Comparison of ENCODE assay signal across 8 cellular contexts in the genomic region with DNA sequence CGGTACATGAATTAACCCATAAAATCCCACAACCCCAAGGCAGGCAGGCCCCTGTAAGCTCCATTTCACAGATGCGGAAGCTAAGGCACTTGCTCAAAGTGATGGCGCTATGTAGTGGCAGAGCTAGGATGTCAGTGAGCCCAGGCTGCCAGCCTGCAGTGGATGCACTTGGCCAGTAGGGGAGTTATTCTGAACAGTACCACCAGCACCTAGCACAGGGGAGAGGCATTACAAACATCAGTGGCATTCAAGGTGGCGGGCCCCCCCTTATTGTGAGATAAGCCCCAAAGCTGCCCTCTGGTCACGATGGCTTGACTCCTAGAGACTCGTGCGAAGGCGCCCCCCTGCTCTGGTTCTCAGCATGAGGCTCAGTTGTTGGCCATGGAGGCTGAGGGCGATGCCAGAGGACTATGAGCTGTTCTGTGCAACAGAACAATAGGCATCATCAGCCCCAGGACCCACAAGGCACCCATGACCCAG. TPM values are rescaled to one million over a fixed set of nuclear protein-coding genes. Genes with fewer than 3 reads are reported as not detected.
DNase-seq lines count a peak whose midpoint lies in the region; ATAC-seq and TF ChIP-seq lines count a peak whose summit lies in the region.

No MANE protein-coding gene starts in this region.

- no peaks in the 10 kb centered on the region for H3K27me3 Mint-ChIP-seq in activated naive CD8-positive, alpha-beta T cell treated with anti-CD3 and anti-CD28 coated beads, Interleukin-2, amount 50 U/mL, for 24 hours
- no peaks in the 10 kb centered on the region for H3K27me3 Mint-ChIP-seq in stimulated activated naive CD8-positive, alpha-beta T cell treated with anti-CD3 and anti-CD28 coated beads, Interleukin-15, amount 100 ng/mL, for 72 hours
- H3K27me3 Mint-ChIP-seq in activated T-helper 2 cell treated with anti-CD3 and anti-CD28 coated beads, Interferon-gamma antibody, Interleukin-2, Interleukin-4, amounts not matched to agents 10 μg/mL and 5 μg/mL and 100 μg/mL, durations not matched to agents 14 hours and 24 hours and 36 hours (ENCODE audit: low read depth) = no peaks in the 10 kb centered on the region

- H3K4me3 ChIP-seq in GM12875 (ENCODE audit: low read depth, low read length) (no peak overlapping the region), NB4 (ENCODE audit: low read depth, low read length) (no peak overlapping the region)

- H3K4me1 Mint-ChIP-seq in activated naive CD8-positive, alpha-beta T cell treated with anti-CD3 and anti-CD28 coated beads, Interleukin-2, amount 50 U/mL, for 24 hours = no peaks in the 10 kb centered on the region
- no peaks in the 10 kb centered on the region for H3K4me1 Mint-ChIP-seq in stimulated activated naive CD8-positive, alpha-beta T cell treated with anti-CD3 and anti-CD28 coated beads, Interleukin-15, amount 100 ng/mL, for 72 hours
- no peaks in the 10 kb centered on the region for H3K4me1 Mint-ChIP-seq in activated T-helper 2 cell treated with anti-CD3 and anti-CD28 coated beads, Interferon-gamma antibody, Interleukin-2, Interleukin-4, amounts not matched to agents 10 μg/mL and 5 μg/mL and 100 μg/mL, durations not matched to agents 14 hours and 24 hours and 36 hours (ENCODE audit: low read depth)

- intact Hi-C loops in activated T-helper 2 cell treated with anti-CD3 and anti-CD28 coated beads, Interferon-gamma antibody, Interleukin-2, Interleukin-4, amounts not matched to agents 10 μg/mL and 5 μg/mL and 100 μg/mL, durations not matched to agents 14 hours and 24 hours and 36 hours (cut with micrococcal nuclease) = no loop called here

- no peak overlapping the region for H3K27ac ChIP-seq in 22Rv1

- no peak for TF ChIP-seq POLR2A in NB4 (IDR thresholded peaks at IDR 0.05; ENCODE audit: extremely low read depth, insufficient read length)

- no peak overlapping the region for H3K27ac Mint-ChIP-seq in activated naive CD8-positive, alpha-beta T cell treated with anti-CD3 and anti-CD28 coated beads, Interleukin-2, amount 50 U/mL, for 24 hours
- peak overlapping the region in 1 of 2 donors; percentile 68 for H3K27ac Mint-ChIP-seq in stimulated activated naive CD8-positive, alpha-beta T cell treated with anti-CD3 and anti-CD28 coated beads, Interleukin-15, amount 100 ng/mL, for 72 hours
- no peak overlapping the region for H3K27ac Mint-ChIP-seq in activated T-helper 2 cell treated with anti-CD3 and anti-CD28 coated beads, Interferon-gamma antibody, Interleukin-2, Interleukin-4, amounts not matched to agents 10 μg/mL and 5 μg/mL and 100 μg/mL, durations not matched to agents 14 hours and 24 hours and 36 hours

- DNase-seq in NB4 (ENCODE audit: low read depth) (peak; percentile 24), iris pigment epithelial cell (ENCODE audit: low read depth) (peak; percentile 38), NCI-H774 (lab: John Stamatoyannopoulos, UW) (no peak)
- DNase-seq in activated naive CD8-positive, alpha-beta T cell treated with anti-CD3 and anti-CD28 coated beads, Interleukin-2, amount 50 U/mL, for 24 hours = peak; percentile 32
- peak; percentile 7 to 19 for DNase-seq in stimulated activated naive CD8-positive, alpha-beta T cell treated with anti-CD3 and anti-CD28 coated beads, Interleukin-15, amount 100 ng/mL, for 72 hours
- DNase-seq in activated T-helper 2 cell treated with anti-CD3 and anti-CD28 coated beads, Interferon-gamma antibody, Interleukin-2, Interleukin-4, amounts not matched to agents 10 μg/mL and 5 μg/mL and 100 μg/mL, durations not matched to agents 14 hours and 24 hours and 36 hours (ENCODE audit: low spot score) = no peak

- TF ChIP-seq CTCF in 22Rv1 (IDR thresholded peaks at IDR 0.05) (peak; percentile 62), GM12875 (IDR thresholded peaks at IDR 0.05; ENCODE audit: borderline replicate concordance, insufficient read depth, low read depth, low read length) (peak; percentile 84), NB4 (IDR thresholded peaks at IDR 0.05; ENCODE audit: low read depth, low read length) (peak; percentile 66)

- peaks cover 4% of the 10 kb centered on the region for H3K36me3 Mint-ChIP-seq in activated naive CD8-positive, alpha-beta T cell treated with anti-CD3 and anti-CD28 coated beads, Interleukin-2, amount 50 U/mL, for 24 hours (ENCODE audit: low read depth)
- peaks cover 20% of the 10 kb centered on the region for H3K36me3 Mint-ChIP-seq in activated T-helper 2 cell treated with anti-CD3 and anti-CD28 coated beads, Interferon-gamma antibody, Interleukin-2, Interleukin-4, amounts not matched to agents 10 μg/mL and 5 μg/mL and 100 μg/mL, durations not matched to agents 14 hours and 24 hours and 36 hours (ENCODE audit: low read depth)

- no peaks in the 10 kb centered on the region for H3K9me3 Mint-ChIP-seq in activated naive CD8-positive, alpha-beta T cell treated with anti-CD3 and anti-CD28 coated beads, Interleukin-2, amount 50 U/mL, for 24 hours
- no peaks in the 10 kb centered on the region for H3K9me3 Mint-ChIP-seq in stimulated activated naive CD8-positive, alpha-beta T cell treated with anti-CD3 and anti-CD28 coated beads, Interleukin-15, amount 100 ng/mL, for 72 hours
- H3K9me3 Mint-ChIP-seq in activated T-helper 2 cell treated with anti-CD3 and anti-CD28 coated beads, Interferon-gamma antibody, Interleukin-2, Interleukin-4, amounts not matched to agents 10 μg/mL and 5 μg/mL and 100 μg/mL, durations not matched to agents 14 hours and 24 hours and 36 hours = no peaks in the 10 kb centered on the region

- H3K4me3 Mint-ChIP-seq in activated naive CD8-positive, alpha-beta T cell treated with anti-CD3 and anti-CD28 coated beads, Interleukin-2, amount 50 U/mL, for 24 hours = no peak overlapping the region
- H3K4me3 Mint-ChIP-seq in stimulated activated naive CD8-positive, alpha-beta T cell treated with anti-CD3 and anti-CD28 coated beads, Interleukin-15, amount 100 ng/mL, for 72 hours = no peak overlapping the region
- no peak overlapping the region for H3K4me3 Mint-ChIP-seq in activated T-helper 2 cell treated with anti-CD3 and anti-CD28 coated beads, Interferon-gamma antibody, Interleukin-2, Interleukin-4, amounts not matched to agents 10 μg/mL and 5 μg/mL and 100 μg/mL, durations not matched to agents 14 hours and 24 hours and 36 hours (ENCODE audit: low read depth)

- ATAC-seq in activated naive CD8-positive, alpha-beta T cell treated with anti-CD3 and anti-CD28 coated beads, Interleukin-2, amount 50 U/mL, for 24 hours = peak; percentile 84
- ATAC-seq in stimulated activated naive CD8-positive, alpha-beta T cell treated with anti-CD3 and anti-CD28 coated beads, Interleukin-15, amount 100 ng/mL, for 72 hours = peak; percentile 69

RNA-seq across cellular contexts. Expression of a gene that starts 33.8 kb away (rescaled TPM):
- total RNA-seq in activated T-helper 2 cell treated with anti-CD3 and anti-CD28 coated beads, Interferon-gamma antibody, Interleukin-2, Interleukin-4, amounts not matched to agents 10 μg/mL and 5 μg/mL and 100 μg/mL, durations not matched to agents 14 hours and 24 hours and 36 hours = 62.2 and 66.9 TPM in 2 replicates

RNA-seq across cellular contexts. Expression of a gene that starts 34.0 kb away (rescaled TPM):
- total RNA-seq in activated T-helper 2 cell treated with anti-CD3 and anti-CD28 coated beads, Interferon-gamma antibody, Interleukin-2, Interleukin-4, amounts not matched to agents 10 μg/mL and 5 μg/mL and 100 μg/mL, durations not matched to agents 14 hours and 24 hours and 36 hours = 14.2 and 17.0 TPM in 2 replicates

Comparison
In these comparisons a context has a peak if more than half of its experiments do, and no peak if none do; other contexts are left out.
1. DNase-seq: peak in NB4 (single experiment), activated naive CD8-positive, alpha-beta T cell treated with anti-CD3 and anti-CD28 coated beads, Interleukin-2, amount 50 U/mL, for 24 hours (single experiment), iris pigment epithelial cell (single experiment) and stimulated activated naive CD8-positive, alpha-beta T cell treated with anti-CD3 and anti-CD28 coated beads, Interleukin-15, amount 100 ng/mL, for 72 hours (2 of 2); none in NCI-H774 (single experiment) and activated T-helper 2 cell treated with anti-CD3 and anti-CD28 coated beads, Interferon-gamma antibody, Interleukin-2, Interleukin-4, amounts not matched to agents 10 μg/mL and 5 μg/mL and 100 μg/mL, durations not matched to agents 14 hours and 24 hours and 36 hours (single experiment).
2. Peak in every context shown above with its lines, with median percentiles within 50 percentile points of each other: CTCF ChIP-seq.